ENCODE assay signal across 8 cellular contexts in the genomic region with DNA sequence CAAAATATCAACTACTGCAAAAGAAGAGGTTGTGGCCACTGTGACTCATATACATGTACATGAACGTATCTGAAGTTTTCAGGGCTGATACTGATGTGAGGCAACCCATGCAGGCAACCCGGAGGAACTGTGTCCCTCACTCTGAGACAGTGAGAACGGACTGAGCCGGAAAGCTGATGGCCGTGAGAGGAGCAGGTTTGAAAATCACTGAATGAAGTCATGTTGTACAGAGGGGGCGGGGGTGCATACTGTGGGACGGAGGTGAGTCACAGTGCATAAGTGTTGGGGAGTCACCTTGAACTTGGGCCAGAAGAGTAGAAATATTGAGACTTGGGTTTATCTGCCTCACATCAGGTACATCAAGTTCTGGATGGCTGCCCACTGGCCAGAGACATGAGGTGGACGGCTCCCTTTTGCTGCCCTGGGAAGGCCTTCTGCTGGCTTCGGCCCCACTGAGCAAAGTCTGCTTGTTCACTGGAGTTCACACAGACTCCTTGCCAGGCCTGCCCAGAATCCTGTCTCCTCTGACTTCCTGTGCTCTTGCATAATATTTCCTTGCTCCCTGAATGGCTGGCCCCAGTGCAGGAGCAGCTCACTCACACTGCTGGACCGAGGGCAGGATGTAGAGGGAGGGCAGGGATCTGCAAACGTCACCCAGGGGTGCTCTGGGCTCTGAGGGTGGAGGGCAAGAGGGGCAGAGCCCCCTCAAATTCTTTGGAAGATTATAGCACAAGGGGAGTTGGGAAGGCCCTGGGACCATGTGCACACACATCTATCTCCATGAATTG. TPM values are rescaled to one million over a fixed set of nuclear protein-coding genes. Genes with fewer than 3 reads are reported as not detected.
DNase-seq lines count a peak whose midpoint lies in the region; ATAC-seq and TF ChIP-seq lines count a peak whose summit lies in the region.

No MANE protein-coding gene starts in this region.

- no peaks in the 10 kb centered on the region for H3K9me3 ChIP-seq in CD8-positive, alpha-beta T cell (ENCODE audit: low read length)

- H3K4me3 ChIP-seq in CD8-positive, alpha-beta T cell (ENCODE audit: low read depth, low read length), result no peak overlapping the region

- no peaks in the 10 kb centered on the region for H3K36me3 ChIP-seq in CD8-positive, alpha-beta T cell (ENCODE audit: insufficient read depth, low read length)

- H3K27ac ChIP-seq in CD8-positive, alpha-beta T cell (ENCODE audit: low read depth, low read length), result no peak overlapping the region

- CTCF ChIA-PET in Calu3 (lab: Charles Lee), result interaction anchor here (0.7 to 1.4 kb wide), 2 partner anchors 12 to 17 kb away, joined by 3 to 7 read pairs; no protein-coding TSS in a partner anchor
- CTCF ChIA-PET in CD8-positive, alpha-beta T cell (lab: Charles Lee), result interaction anchor here (0.5 kb wide), 1 partner anchor 115 kb away, joined by 4 read pairs; no protein-coding TSS in a partner anchor

- POLR2A ChIA-PET in CD8-positive, alpha-beta T cell (lab: Charles Lee), result no interaction called here

- intact Hi-C loops in Calu3 (cut with micrococcal nuclease; ENCODE audit: unreplicated experiment), result no loop called here
- intact Hi-C loops in CD8-positive, alpha-beta T cell (cut with DNase I, micrococcal nuclease), result no loop called here

- H3K9me3 Mint-ChIP-seq in Calu3 (ENCODE audit: low read depth, unreplicated experiment), result no peaks in the 10 kb centered on the region
- H3K9me3 Mint-ChIP-seq in CD8-positive, alpha-beta T cell, result no peaks in the 10 kb centered on the region

- peak; percentile 74 for DNase-seq in Calu3
- DNase-seq in NCI-H226, result peak; percentile 99
- DNase-seq in dedifferentiated amniotic fluid mesenchymal stem cell (ENCODE audit: extremely low spot score), result peak; percentile 75
- peak; percentile 94 for DNase-seq in mucosa of gallbladder (ENCODE audit: low spot score)
- DNase-seq in CD8-positive, alpha-beta T cell, result no peak
- no peak for DNase-seq in NCI-H774 (lab: John Stamatoyannopoulos, UW)

- no peaks in the 10 kb centered on the region for H3K27me3 ChIP-seq in CD8-positive, alpha-beta T cell (ENCODE audit: insufficient read depth, low read length)

- peaks cover 45% of the 10 kb centered on the region for H3K4me1 Mint-ChIP-seq in Calu3 (ENCODE audit: low read depth, unreplicated experiment)
- no peaks in the 10 kb centered on the region for H3K4me1 Mint-ChIP-seq in CD8-positive, alpha-beta T cell (ENCODE audit: low read depth)

- H3K27me3 Mint-ChIP-seq in Calu3 (ENCODE audit: unreplicated experiment), result no peaks in the 10 kb centered on the region
- peaks cover 12% of the 10 kb centered on the region for H3K27me3 Mint-ChIP-seq in CD8-positive, alpha-beta T cell (ENCODE audit: low read depth)

- BruUV-seq in Calu3 (replicated peaks; lab: Mats Ljungman, UMichigan), result no TSS peak

- no peaks in the 10 kb centered on the region for H3K4me1 ChIP-seq in CD8-positive, alpha-beta T cell (ENCODE audit: insufficient read depth, low read length)

- peak overlapping the region; percentile 43 for H3K4me3 Mint-ChIP-seq in Calu3 (ENCODE audit: low read depth, unreplicated experiment)
- H3K4me3 Mint-ChIP-seq in CD8-positive, alpha-beta T cell, result no peak overlapping the region

- H3K36me3 Mint-ChIP-seq in Calu3 (ENCODE audit: insufficient read depth, unreplicated experiment), result peaks cover 5% of the 10 kb centered on the region
- H3K36me3 Mint-ChIP-seq in CD8-positive, alpha-beta T cell, result no peaks in the 10 kb centered on the region

- no peak for TF ChIP-seq CTCF in Calu3 (IDR thresholded peaks at IDR 0.05; ENCODE audit: unreplicated experiment)
- TF ChIP-seq CTCF in CD8-positive, alpha-beta T cell (IDR thresholded peaks at IDR 0.05), result no peak

- peak overlapping the region; percentile 86 for H3K27ac Mint-ChIP-seq in Calu3 (ENCODE audit: unreplicated experiment)
- H3K27ac Mint-ChIP-seq in CD8-positive, alpha-beta T cell, result no peak overlapping the region

- no peak for ATAC-seq in GM19351 (IDR thresholded peaks at IDR 0.05; ENCODE audit: unreplicated experiment)
- no peak for ATAC-seq in HG03280 (IDR thresholded peaks at IDR 0.05; ENCODE audit: unreplicated experiment)
- ATAC-seq in CD8-positive, alpha-beta T cell, result no peak

RNA-seq across cellular contexts. Expression of a gene that starts 18.1 kb away (rescaled TPM):
- total RNA-seq in Calu3 (2022) (18.5 and 28.1 TPM in 2 replicates), mucosa of gallbladder (221 TPM)
- total RNA-seq in CD8-positive, alpha-beta T cell, result 10 to 100 TPM; 18.5 to 19.7 TPM

Comparison
In these comparisons a context has a peak if more than half of its experiments do, and no peak if none do; other contexts are left out.
1. DNase-seq: peak in Calu3 (single experiment), NCI-H226 (single experiment), dedifferentiated amniotic fluid mesenchymal stem cell (single experiment) and mucosa of gallbladder (single experiment); none in CD8-positive, alpha-beta T cell (0 of 7) and NCI-H774 (single experiment).